ENCODE assay signal across 26 cellular contexts in the genomic region with DNA sequence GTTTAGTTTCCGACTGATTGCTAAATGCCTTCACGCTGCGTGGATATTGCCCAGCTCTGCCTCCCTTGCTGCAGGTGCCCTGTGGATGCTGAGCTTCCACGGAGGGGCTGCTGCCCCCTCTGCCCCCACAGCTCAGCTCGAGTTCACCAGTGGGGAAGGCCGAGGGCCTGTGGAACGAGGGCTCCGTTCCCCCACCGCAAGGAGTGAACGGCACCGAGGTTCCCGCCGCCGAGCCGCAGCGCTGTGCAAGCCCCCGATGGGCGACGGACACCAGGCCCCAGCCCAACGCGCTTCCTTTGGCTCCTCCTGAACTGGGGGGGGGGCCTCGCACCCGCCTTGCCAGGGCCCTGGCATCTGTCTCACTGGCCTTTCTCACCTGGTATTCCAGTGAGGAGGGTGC.
"Had no signal": no experiment of that assay in that cellular context is flagged by ENCODE, and none has a peak within 500 bp of the region (broad histone marks: within the 10 kb centered on the region; RNA-seq: fewer than 3 reads in every experiment).

No MANE protein-coding gene starts in this region.

- ATAC-seq: activated CD4-positive, CD25-positive, alpha-beta regulatory T cell treated with anti-CD3 and anti-CD28 coated beads, Interleukin-2, amount 50 U/mL, for 24 hours; activated T-cell treated with anti-CD3 and anti-CD28 coated beads, Interleukin-2, amount 50 U/mL, for 72 hours; gastroesophageal sphincter; heart right ventricle had no signal

- DNase-seq: activated CD4-positive, alpha-beta T cell treated with anti-CD3 and anti-CD28 coated beads, Interleukin-2, amount 10 ng/mL, durations not matched to agents 7 days and 5 days; activated CD8-positive, alpha-beta memory T cell treated with anti-CD3 and anti-CD28 coated beads for 24 hours; activated gamma-delta T cell treated with Interleukin-2 at 50 U/mL for 16 hours; activated T-cell treated with anti-CD3 and anti-CD28 coated beads, Interleukin-2, amount 50 U/mL, for 72 hours; adrenal gland; effector CD8-positive, alpha-beta T cell; heart right ventricle; kidney glomerular epithelial cell; mesendoderm; occipital lobe; stimulated activated CD4-positive, alpha-beta T cell treated with anti-CD3 and anti-CD28 coated beads, Interleukin-12 subunit alpha, Interleukin-12 subunit beta, amount 100 ng/mL, for 4 hours; stimulated activated CD4-positive, alpha-beta T cell treated with anti-CD3 and anti-CD28 coated beads, Interleukin-1b, Interleukin-23, amount 100 ng/mL, for 48 hours; T-helper 1 cell; T1000; uterus had no signal

- H3K27ac ChIP-seq: adrenal gland, breast epithelium, esophagus muscularis mucosa, gastroesophageal sphincter, heart right ventricle, SK-N-MC, tibial nerve, uterus had no signal

- H3K27me3 Mint-ChIP-seq: stimulated activated naive CD8-positive, alpha-beta T cell treated with anti-CD3 and anti-CD28 coated beads, Interleukin-15, Interleukin-2, amounts not matched to agents 100 ng/mL and 50 ng/mL, for 24 hours had no signal

- H3K27me3 ChIP-seq: adrenal gland, breast epithelium, heart right ventricle, tibial nerve, uterus had no signal

- H3K9me3 ChIP-seq: adrenal gland, breast epithelium, esophagus muscularis mucosa, gastroesophageal sphincter, heart right ventricle, tibial nerve, uterus had no signal

- FAIRE-seq: astrocyte, endothelial cell of umbilical vein had no signal

- H3K4me1 ChIP-seq: breast epithelium had no signal

- H3K4me3 Mint-ChIP-seq: nephron had no signal

- H3K4me3 ChIP-seq: adrenal gland, breast epithelium, esophagus muscularis mucosa, gastroesophageal sphincter, SK-N-MC, tibial nerve, uterus had no signal

- H3K27ac Mint-ChIP-seq: activated T-cell treated with anti-CD3 and anti-CD28 coated beads, Interleukin-2, amount 50 U/mL, for 72 hours; dendritic cell treated with granulocyte-macrophage colony-stimulating factor and Interleukin-4, amounts not matched to agents 40 ng/mL and 50 ng/mL, for 4 days; nephron; stimulated activated naive CD8-positive, alpha-beta T cell treated with anti-CD3 and anti-CD28 coated beads, Interleukin-15, Interleukin-2, amounts not matched to agents 100 ng/mL and 50 ng/mL, for 24 hours had no signal

- H3K36me3 ChIP-seq: adrenal gland, breast epithelium, esophagus muscularis mucosa, gastroesophageal sphincter, heart right ventricle, tibial nerve, uterus had no signal

- H3K9me3 Mint-ChIP-seq: activated CD4-positive, alpha-beta T cell treated with anti-CD3 and anti-CD28 coated beads, Interleukin-2, amount 10 ng/mL, durations not matched to agents 7 days and 5 days; activated T-cell treated with anti-CD3 and anti-CD28 coated beads, Interleukin-2, amount 50 U/mL, for 72 hours; dendritic cell treated with granulocyte-macrophage colony-stimulating factor and Interleukin-4, amounts not matched to agents 40 ng/mL and 50 ng/mL, for 4 days; nephron; stimulated activated naive CD8-positive, alpha-beta T cell treated with anti-CD3 and anti-CD28 coated beads, Interleukin-15, Interleukin-2, amounts not matched to agents 100 ng/mL and 50 ng/mL, for 24 hours had no signal
